23 cellular contexts compared by ENCODE assay signal in genomic region chr7:158658475-158658874, GRCh38. TPM values are rescaled to one million over a fixed set of nuclear protein-coding genes. Genes with fewer than 3 reads are reported as not detected.
DNase-seq lines count a peak whose midpoint lies in the region; ATAC-seq and TF ChIP-seq lines count a peak whose summit lies in the region.
"Had no signal": no experiment of that assay in that cellular context is flagged by ENCODE, and none has a peak within 500 bp of the region (broad histone marks: within the 10 kb centered on the region; RNA-seq: fewer than 3 reads in every experiment).

No MANE protein-coding gene starts in this region.

- no peak overlapping the region for H2BK20ac ChIP-seq in H9 (ENCODE audit: low read depth, low read length, poor library complexity, severe bottlenecking)

- H4K5ac ChIP-seq in H9 (ENCODE audit: insufficient read length, low read depth, low read length): no peak overlapping the region

- no peak overlapping the region for H2BK5ac ChIP-seq in H9 (ENCODE audit: insufficient read length, low read length)
- no peak overlapping the region for H2BK5ac ChIP-seq in neuronal stem cell (ENCODE audit: low read length)

- H3K4me1 Mint-ChIP-seq in H9: peaks cover 8 to 15% of the 10 kb centered on the region in 2 experiments

- H3K14ac ChIP-seq in H9 (ENCODE audit: insufficient read depth, low read length) (no peak overlapping the region), neuronal stem cell (ENCODE audit: low read length) (no peak overlapping the region)

- H3K27me3 ChIP-seq in H9 (ENCODE audit: insufficient read depth, low read length): no peaks in the 10 kb centered on the region
- no peaks in the 10 kb centered on the region for H3K27me3 ChIP-seq in PC-3 (ENCODE audit: low read length)
- H3K27me3 ChIP-seq in ectodermal cell (ENCODE audit: control insufficient read depth, insufficient read depth, low read length, poor library complexity, severe bottlenecking): no peaks in the 10 kb centered on the region
- H3K27me3 ChIP-seq in neuronal stem cell (ENCODE audit: control insufficient read depth in 3 of 3, insufficient read depth in 3 of 3, low read depth in 1 of 3, low read length in 3 of 3): no peaks in the 10 kb centered on the region
- H3K27me3 ChIP-seq: BLaER1 treated with 17β-estradiol and CSF1 and Interleukin-3, amounts not matched to agents 10 nM and 100 nM had no signal

- no peak overlapping the region for H3K27ac ChIP-seq in H9 (ENCODE audit: insufficient read length, low read depth, low read length)
- H3K27ac ChIP-seq in PC-3 (ENCODE audit: low read length): no peak overlapping the region
- H3K27ac ChIP-seq in ectodermal cell (ENCODE audit: insufficient read depth, low read depth, low read length, poor library complexity, severe bottlenecking): peak overlapping the region; percentile 74
- peak overlapping the region; percentile 60 for H3K27ac ChIP-seq in neuronal stem cell (replicated peaks; ENCODE audit: low read length)
- H3K27ac ChIP-seq: A549; BLaER1 treated with 17β-estradiol and CSF1 and Interleukin-3, amounts not matched to agents 10 nM and 100 nM had no signal

- no peak overlapping the region for H2BK15ac ChIP-seq in H9 (ENCODE audit: low read depth, low read length)
- no peak overlapping the region for H2BK15ac ChIP-seq in neuronal stem cell (ENCODE audit: low read length)

- no peaks in the 10 kb centered on the region for H3K9me3 ChIP-seq in H9 (ENCODE audit: control insufficient read depth, low read depth, low read length)
- H3K9me3 ChIP-seq in PC-3 (ENCODE audit: low read length): no peaks in the 10 kb centered on the region
- no peaks in the 10 kb centered on the region for H3K9me3 ChIP-seq in ectodermal cell (ENCODE audit: control insufficient read depth, low read length)
- H3K9me3 ChIP-seq in neuronal stem cell (replicated peaks in 1 of 2; ENCODE audit: control insufficient read depth in 2 of 2, insufficient read depth in 1 of 2, low read depth in 1 of 2, low read length in 2 of 2): peaks cover 0 to 1% of the 10 kb centered on the region in 2 donors
- H3K9me3 ChIP-seq: A549; BLaER1 treated with 17β-estradiol and CSF1 and Interleukin-3, amounts not matched to agents 10 nM and 100 nM had no signal

- H3K4me3 ChIP-seq in PC-3 (ENCODE audit: low read length) (no peak overlapping the region), ectodermal cell (ENCODE audit: insufficient read depth, low read depth, low read length) (no peak overlapping the region), neuronal stem cell (ENCODE audit: low read length in 2 of 2) (no peak overlapping the region)
- H3K4me3 ChIP-seq: A549; BLaER1 treated with 17β-estradiol and CSF1 and Interleukin-3, amounts not matched to agents 10 nM and 100 nM had no signal

- no peak overlapping the region for H2AK5ac ChIP-seq in H9 (ENCODE audit: insufficient read length, low read length)
- H2AK5ac ChIP-seq in neuronal stem cell (ENCODE audit: low read depth, low read length): no peak overlapping the region

- no peaks in the 10 kb centered on the region for H3K79me1 ChIP-seq in H9 (ENCODE audit: insufficient read depth, low read depth, low read length, poor library complexity, severe bottlenecking)
- H3K79me1 ChIP-seq in neuronal stem cell (ENCODE audit: low read depth, low read length): peaks cover 4% of the 10 kb centered on the region

- no CpG with 5 or more reads among the region's 2 CpGs for WGBS in H9 (ENCODE audit: extremely low coverage, insufficient read length, low lambda C conversion rate)
- 71 to 88% methylated on average over 1 to 2 of the region's 2 CpGs for WGBS in ectodermal cell, 2 experiments
- no CpG with 5 or more reads among the region's 2 CpGs for WGBS in neuronal stem cell (ENCODE audit: extremely low coverage in 2 of 2, insufficient read length in 2 of 2, insufficient replicate concordance in 1 of 2), 2 donors

- H4K20me1 ChIP-seq in H9 (ENCODE audit: control insufficient read depth, insufficient read depth, insufficient read length) (no peaks in the 10 kb centered on the region), PC-3 (ENCODE audit: low read length) (no peaks in the 10 kb centered on the region)

- no peak overlapping the region for H3T11ph ChIP-seq in H9 (ENCODE audit: low read length)

- peaks cover 34% of the 10 kb centered on the region for H3K36me3 ChIP-seq in PC-3 (ENCODE audit: low read depth, low read length)
- peaks cover 41% of the 10 kb centered on the region for H3K36me3 ChIP-seq in ectodermal cell (ENCODE audit: control insufficient read depth, insufficient read depth, low read length)
- H3K36me3 ChIP-seq in neuronal stem cell (replicated peaks in 1 of 2; ENCODE audit: control insufficient read depth in 2 of 2, insufficient read depth in 2 of 2, low read length in 2 of 2): peaks cover 26 to 93% of the 10 kb centered on the region in 2 donors

- POLR2A ChIA-PET in PC-3 (lab: Charles Lee; ENCODE audit: unreplicated experiment): no interaction called here

- H3K4ac ChIP-seq in H9 (ENCODE audit: low read depth, low read length) (no peak overlapping the region), neuronal stem cell (ENCODE audit: low read length) (no peak overlapping the region)

- H3K4me2 ChIP-seq in H9 (ENCODE audit: insufficient read depth, insufficient read length, low read length): no peak overlapping the region
- no peak overlapping the region for H3K4me2 ChIP-seq in PC-3 (ENCODE audit: low read length)
- H3K4me2 ChIP-seq in neuronal stem cell (ENCODE audit: insufficient read depth, low read length, poor library complexity, severe bottlenecking): no peak overlapping the region
- H3K4me2 ChIP-seq: A549; BLaER1 treated with 17β-estradiol and CSF1 and Interleukin-3, amounts not matched to agents 10 nM and 100 nM had no signal

- no peaks in the 10 kb centered on the region for H3K23me2 ChIP-seq in H9 (ENCODE audit: insufficient read length, low read depth, low read length, poor library complexity, severe bottlenecking)

- no peaks in the 10 kb centered on the region for H3F3A ChIP-seq in PC-3 (ENCODE audit: low read length, unreplicated experiment)

- no peak overlapping the region for H3K4me3 Mint-ChIP-seq in H9
- H3K4me3 Mint-ChIP-seq: CD4-positive, alpha-beta T cell had no signal

- H3K27me3 Mint-ChIP-seq in H9 (ENCODE audit: low read depth): no peaks in the 10 kb centered on the region
- H3K27me3 Mint-ChIP-seq: CD4-positive, alpha-beta T cell had no signal

- H3K9me2 ChIP-seq in PC-3 (replicated peaks; ENCODE audit: low read length): no peaks in the 10 kb centered on the region

- no peak overlapping the region for H3K9ac ChIP-seq in H9 (ENCODE audit: extremely low read depth, insufficient read length, low read length)
- no peak overlapping the region for H3K9ac ChIP-seq in PC-3 (ENCODE audit: low read length)
- H3K9ac ChIP-seq in neuronal stem cell (ENCODE audit: low read depth, low read length, poor library complexity): no peak overlapping the region
- H3K9ac ChIP-seq: BLaER1 treated with 17β-estradiol and CSF1 and Interleukin-3, amounts not matched to agents 10 nM and 100 nM had no signal

- H3K27ac Mint-ChIP-seq in H9: peak overlapping the region; percentile 27 to 97 (median 64); a peak in 5 of 7 replicates
- H3K27ac Mint-ChIP-seq: CD4-positive, alpha-beta T cell had no signal

- no peak overlapping the region for H3K56ac ChIP-seq in H9 (ENCODE audit: insufficient read length, low read depth, low read length)

- H3K23ac ChIP-seq in H9 (ENCODE audit: insufficient read length, low read depth, low read length) (no peak overlapping the region), neuronal stem cell (ENCODE audit: low read depth, low read length, poor library complexity) (no peak overlapping the region)

- H3K9me3 Mint-ChIP-seq in H9: no peaks in the 10 kb centered on the region
- H3K9me3 Mint-ChIP-seq: CD4-positive, alpha-beta T cell had no signal

- H3K79me2 ChIP-seq in H9 (ENCODE audit: insufficient read depth, low read length): no peaks in the 10 kb centered on the region
- H3K79me2 ChIP-seq in PC-3 (ENCODE audit: low read length): no peaks in the 10 kb centered on the region

- no TSS peak for BruUV-seq in PC-3 (replicated peaks; lab: Mats Ljungman, UMichigan)

- H3K18ac ChIP-seq in H9 (ENCODE audit: insufficient read length, low read depth, low read length) (no peak overlapping the region), neuronal stem cell (ENCODE audit: low read length) (no peak overlapping the region)

- no peak for DNase-seq in H9
- no peak for DNase-seq in PC-3
- no peak for DNase-seq in neuronal stem cell (ENCODE audit: low spot score)
- DNase-seq in NCI-H2081 treated with DMSO at 0.1 percent for 48 hours (lab: John Stamatoyannopoulos, UW): no peak
- DNase-seq: AML-193; CD4-positive, alpha-beta T cell; COR-L47; DMS53; GOT3; KBM-7; MM.1S; NCI-H2029 treated with DMSO at 0.1 percent for 48 hours; NCI-H226; NCI-H510A; NCI-H69; SHP77 treated with DMSO at 0.1 percent for 48 hours had no signal

- H2AFZ ChIP-seq in H9 (ENCODE audit: low read length): no peak overlapping the region
- H2AFZ ChIP-seq in PC-3 (ENCODE audit: low read length): no peak overlapping the region
- no peak overlapping the region for H2AFZ ChIP-seq in neuronal stem cell (ENCODE audit: low read length)

- CTCF ChIA-PET in PC-3 (lab: Charles Lee): interaction anchor here (0.7 kb wide), 1 partner anchor 30 kb away, joined by 6 read pairs; no protein-coding TSS in a partner anchor

- intact Hi-C loops in PC-3 (cut with micrococcal nuclease): loop anchor here (1.0 kb wide), 1 partner anchor 9 kb away; no protein-coding TSS in a partner anchor

- H3K36me3 Mint-ChIP-seq in H9 (ENCODE audit: insufficient read depth in 1 of 3, low read depth in 3 of 3): peaks cover 50 to 74% (median 70%) of the 10 kb centered on the region in 3 experiments; a peak in 6 of 7 replicates

- TF ChIP-seq CTCF in H9 (conservative IDR thresholded peaks at IDR 0.05) (no peak), PC-3 (conservative IDR thresholded peaks at IDR 0.05; ENCODE audit: low read depth, low read length) (no peak)

- H4K8ac ChIP-seq in H9 (replicated peaks; ENCODE audit: insufficient read length, low read depth, low read length) (no peak overlapping the region), neuronal stem cell (ENCODE audit: low read depth, low read length) (no peak overlapping the region)

- H2BK12ac ChIP-seq in H9 (ENCODE audit: insufficient read length, low read depth, low read length) (no peak overlapping the region), neuronal stem cell (ENCODE audit: low read length) (no peak overlapping the region)

- H2BK120ac ChIP-seq in H9 (ENCODE audit: low read depth, low read length, poor library complexity, severe bottlenecking) (no peak overlapping the region), neuronal stem cell (ENCODE audit: low read depth, low read length) (no peak overlapping the region)

- H3K4me1 ChIP-seq in H9 (ENCODE audit: insufficient read depth, low read length) (no peaks in the 10 kb centered on the region), PC-3 (ENCODE audit: insufficient read depth, low read length) (no peaks in the 10 kb centered on the region), ectodermal cell (ENCODE audit: control insufficient read depth, insufficient read depth, low read length) (peaks cover 12% of the 10 kb centered on the region), neuronal stem cell (ENCODE audit: control insufficient read depth in 2 of 2, insufficient read depth in 1 of 2, low read depth in 1 of 2, low read length in 2 of 2) (peaks cover 7% of the 10 kb centered on the region in 2 donors)
- H3K4me1 ChIP-seq: A549; BLaER1 treated with 17β-estradiol and CSF1 and Interleukin-3, amounts not matched to agents 10 nM and 100 nM had no signal

- H4K91ac ChIP-seq in H9 (ENCODE audit: insufficient read length, low read depth, low read length) (no peak overlapping the region), neuronal stem cell (ENCODE audit: low read depth, low read length, poor library complexity) (no peak overlapping the region)

- ATAC-seq in PC-3 (peak; percentile 58), HG03571 (IDR thresholded peaks at IDR 0.05; ENCODE audit: unreplicated experiment) (no peak), GM19023 (IDR thresholded peaks at IDR 0.05; ENCODE audit: unreplicated experiment) (no peak)
- ATAC-seq: A549, HCT116, Panc1 had no signal

RNA-seq across cellular contexts. Expression of gene NCAPG2, which starts 46.1 kb away (rescaled TPM):
- total RNA-seq in H9 (2021): 98.6 and 99.4 TPM in 2 replicates
- total RNA-seq in PC-3 (2014; rRNA removed): 49.2 and 50.2 TPM in 2 replicates
- 58.9 TPM for polyA plus RNA-seq in ectodermal cell (2013, experiment 1 of 4)
- polyA plus RNA-seq in ectodermal cell (2013, experiment 2 of 4): 57.4 TPM
- polyA plus RNA-seq in ectodermal cell (2013, experiment 3 of 4): 49.8 TPM
- polyA plus RNA-seq in ectodermal cell (2013, experiment 4 of 4): 44.7 TPM
- polyA plus RNA-seq in neuronal stem cell (2013, experiment 1 of 2): 31.3 TPM
- 33.0 TPM for polyA plus RNA-seq in neuronal stem cell (2013, experiment 2 of 2)

Comparison
In these comparisons a context has a peak if more than half of its experiments do, and no peak if none do; other contexts are left out.
1. H3K27ac ChIP-seq: peak in ectodermal cell (single experiment) and neuronal stem cell (single experiment); none in H9 (single experiment) and PC-3 (single experiment).